In genomic region chr19:50565984-50566903, GRCh38 we compare ENCODE assay signal across 12 cellular contexts. TPM values are rescaled to one million over a fixed set of nuclear protein-coding genes. Genes with fewer than 3 reads are reported as not detected.
DNase-seq lines count a peak whose midpoint lies in the region; ATAC-seq and TF ChIP-seq lines count a peak whose summit lies in the region.
"Had no signal": no experiment of that assay in that cellular context is flagged by ENCODE, and none has a peak within 500 bp of the region (broad histone marks: within the 10 kb centered on the region; RNA-seq: fewer than 3 reads in every experiment).

No MANE protein-coding gene starts in this region.

- ATAC-seq in naive thymus-derived CD8-positive, alpha-beta T cell, result no peak
- ATAC-seq: left cardiac atrium had no signal

- H3K9me3 ChIP-seq in Caco-2 (no peaks in the 10 kb centered on the region), HUES64 (ENCODE audit: insufficient read depth, low read depth, low read length) (peaks cover 11% of the 10 kb centered on the region; the same call in 1 of the 2 replicates), ectodermal cell (ENCODE audit: control insufficient read depth, low read length) (no peaks in the 10 kb centered on the region), trophoblast cell (ENCODE audit: insufficient read depth, low read depth, low read length) (peaks cover 9% of the 10 kb centered on the region), GM23248 (ENCODE audit: low read depth) (no peaks in the 10 kb centered on the region)
- H3K9me3 ChIP-seq: right atrium auricular region, SJSA1 had no signal

- no peak overlapping the region for H2BK5ac ChIP-seq in trophoblast cell (ENCODE audit: low read depth, low read length, poor library complexity)

- peaks cover 49% of the 10 kb centered on the region for H3K27me3 Mint-ChIP-seq in Caco-2 (ENCODE audit: insufficient read depth, unreplicated experiment)
- H3K27me3 Mint-ChIP-seq in naive thymus-derived CD8-positive, alpha-beta T cell, result peaks cover 28 to 82% (median 65%) of the 10 kb centered on the region in 5 donors

- H2AFZ ChIP-seq in trophoblast cell (ENCODE audit: insufficient read depth, low read length, poor library complexity), result no peak overlapping the region
- no peak overlapping the region for H2AFZ ChIP-seq in GM23248

- H3K4me1 ChIP-seq in Caco-2 (no peaks in the 10 kb centered on the region), HUES64 (ENCODE audit: insufficient read depth, low read length) (no peaks in the 10 kb centered on the region), ectodermal cell (ENCODE audit: control insufficient read depth, insufficient read depth, low read length) (peaks cover 19% of the 10 kb centered on the region), trophoblast cell (ENCODE audit: control insufficient read depth in 1 of 2, insufficient read depth in 2 of 2, low read length in 2 of 2) (no peaks in the 10 kb centered on the region), GM23248 (ENCODE audit: insufficient read depth) (no peaks in the 10 kb centered on the region)
- H3K4me1 ChIP-seq: SJSA1 had no signal

- no peak overlapping the region for H3K4ac ChIP-seq in trophoblast cell (ENCODE audit: low read depth, low read length)

- no peaks in the 10 kb centered on the region for H3K9me2 ChIP-seq in GM23248 (ENCODE audit: insufficient read depth)

- H4K20me1 ChIP-seq in GM23248 (ENCODE audit: insufficient read depth), result no peaks in the 10 kb centered on the region

- 54% methylated on average over 28 of the region's 36 CpGs for WGBS in HUES64
- 37 to 41% methylated on average over 29 to 36 of the region's 36 CpGs for whole genome bisulfite sequencing in ectodermal cell, 2 experiments
- WGBS in trophoblast cell (ENCODE audit: extremely low coverage, insufficient coverage, insufficient read length), result no CpG with 5 or more reads among the region's 36 CpGs
- WGBS in GM23248 (ENCODE audit: low coverage in 1 of 2, low lambda C conversion rate in 2 of 2, missing lambda C conversion rate in 2 of 2), 2 experiments, result 16 to 19% methylated on average over 24 to 31 of the region's 36 CpGs

- TF ChIP-seq CTCF in Caco-2 (IDR thresholded peaks at IDR 0.05; ENCODE audit: insufficient read depth in 1 of 2, low read depth in 1 of 2, low read length in 1 of 2, severe bottlenecking in 1 of 2, unreplicated experiment in 1 of 2), result no peak

- H2AK5ac ChIP-seq in trophoblast cell (ENCODE audit: low read length), result no peak overlapping the region

- H3K79me2 ChIP-seq in trophoblast cell (ENCODE audit: control insufficient read depth, insufficient read depth, low read length, poor library complexity) (no peaks in the 10 kb centered on the region), GM23248 (ENCODE audit: insufficient read depth) (no peaks in the 10 kb centered on the region)

- H4K91ac ChIP-seq in trophoblast cell (ENCODE audit: low read depth, low read length), result no peak overlapping the region

- H3K4me3 Mint-ChIP-seq in Caco-2 (ENCODE audit: unreplicated experiment), result peak overlapping the region; percentile 27
- H3K4me3 Mint-ChIP-seq in naive thymus-derived CD8-positive, alpha-beta T cell, result peak overlapping the region in 5 of 10 donors; percentile 22 to 74 (median 41)

- H3K27ac ChIP-seq in HUES64 (ENCODE audit: low read depth, low read length) (no peak overlapping the region), ectodermal cell (ENCODE audit: insufficient read depth, low read depth, low read length, poor library complexity, severe bottlenecking) (no peak overlapping the region), trophoblast cell (ENCODE audit: low read depth, low read length) (no peak overlapping the region), GM23248 (no peak overlapping the region)
- H3K27ac ChIP-seq: right atrium auricular region, SJSA1 had no signal

- H3K36me3 Mint-ChIP-seq in Caco-2 (ENCODE audit: insufficient read depth, unreplicated experiment), result no peaks in the 10 kb centered on the region
- peaks cover 0 to 2% (median 0%) of the 10 kb centered on the region in 3 donors for H3K36me3 Mint-ChIP-seq in naive thymus-derived CD8-positive, alpha-beta T cell

- H3K4me3 ChIP-seq in Caco-2 (ENCODE audit: low read depth, low read length) (no peak overlapping the region), HUES64 (ENCODE audit: low read length) (peak overlapping the region; percentile 39), ectodermal cell (ENCODE audit: insufficient read depth, low read depth, low read length) (peak overlapping the region; percentile 47), trophoblast cell (ENCODE audit: low read depth, low read length) (peak overlapping the region; percentile 23), GM23248 (no peak overlapping the region)
- H3K4me3 ChIP-seq: SJSA1 had no signal

- no peaks in the 10 kb centered on the region for H3K4me1 Mint-ChIP-seq in Caco-2 (ENCODE audit: low read depth, unreplicated experiment)
- H3K4me1 Mint-ChIP-seq in naive thymus-derived CD8-positive, alpha-beta T cell, result peaks cover 6 to 21% (median 13%) of the 10 kb centered on the region in 4 donors

- H3K27ac Mint-ChIP-seq in Caco-2 (ENCODE audit: unreplicated experiment), result no peak overlapping the region
- no peak overlapping the region for H3K27ac Mint-ChIP-seq in naive thymus-derived CD8-positive, alpha-beta T cell

- no peak overlapping the region for H2BK12ac ChIP-seq in trophoblast cell (ENCODE audit: low read length)

- CTCF ChIA-PET in Caco-2 (lab: Charles Lee), result interaction anchor here (0.7 to 1.0 kb wide), 2 partner anchors 10 to 213 kb away, joined by 3 to 4 read pairs; no protein-coding TSS in a partner anchor

- H4K12ac ChIP-seq in trophoblast cell (ENCODE audit: low read depth, low read length), result no peak overlapping the region

- no peak overlapping the region for H3K18ac ChIP-seq in trophoblast cell (ENCODE audit: low read length)

- in situ Hi-C loops in GM23248 (cut with MboI), result no loop called here

- no TSS peak for BruUV-seq in Caco-2 (replicated peaks; lab: Mats Ljungman, UMichigan)

- H3K79me1 ChIP-seq in trophoblast cell (ENCODE audit: low read length), result no peaks in the 10 kb centered on the region

- no peaks in the 10 kb centered on the region for H3F3A ChIP-seq in GM23248 (ENCODE audit: insufficient read depth)

- POLR2A ChIA-PET in Caco-2 (lab: Charles Lee), result no interaction called here
- POLR2A ChIA-PET in naive thymus-derived CD8-positive, alpha-beta T cell (lab: Charles Lee), result no interaction called here

- no peak overlapping the region for H3K14ac ChIP-seq in trophoblast cell (ENCODE audit: low read length)

- no peak overlapping the region for H4K8ac ChIP-seq in trophoblast cell (ENCODE audit: low read depth, low read length)

- H3K36me3 ChIP-seq in Caco-2 (ENCODE audit: control insufficient read depth, insufficient read depth, low read length) (no peaks in the 10 kb centered on the region), HUES64 (ENCODE audit: insufficient read depth, low read length) (no peaks in the 10 kb centered on the region), ectodermal cell (ENCODE audit: control insufficient read depth, insufficient read depth, low read length) (no peaks in the 10 kb centered on the region), trophoblast cell (ENCODE audit: control insufficient read depth in 1 of 2, insufficient read depth in 2 of 2, low read length in 2 of 2) (no peaks in the 10 kb centered on the region), GM23248 (ENCODE audit: low read depth) (no peaks in the 10 kb centered on the region)
- H3K36me3 ChIP-seq: right atrium auricular region, SJSA1 had no signal

- H3K9me3 Mint-ChIP-seq in Caco-2 (ENCODE audit: unreplicated experiment), result no peaks in the 10 kb centered on the region
- peaks cover 0 to 2% (median 0%) of the 10 kb centered on the region in 9 donors for H3K9me3 Mint-ChIP-seq in naive thymus-derived CD8-positive, alpha-beta T cell

- DNase-seq in Caco-2 (no peak), trophoblast cell (no peak), NCI-H1092 (lab: John Stamatoyannopoulos, UW) (no peak), GM23248 (no peak)
- DNase-seq in naive thymus-derived CD8-positive, alpha-beta T cell, result no peak
- DNase-seq: activated CD8-positive, alpha-beta memory T cell treated with anti-CD3 and anti-CD28 coated beads, Interleukin-2, amount 50 U/mL, for 4 hours; KG1; left cardiac atrium had no signal

- H3K27me3 ChIP-seq in Caco-2 (replicated peaks; ENCODE audit: control insufficient read depth, insufficient read depth, low read length) (no peaks in the 10 kb centered on the region; the same call in 1 of the 2 replicates), HUES64 (ENCODE audit: insufficient read depth, low read length) (peaks cover 53% of the 10 kb centered on the region), ectodermal cell (ENCODE audit: control insufficient read depth, insufficient read depth, low read length, poor library complexity, severe bottlenecking) (peaks cover 18% of the 10 kb centered on the region), trophoblast cell (ENCODE audit: insufficient read depth, low read length) (peaks cover 44% of the 10 kb centered on the region), GM23248 (replicated peaks; ENCODE audit: insufficient read depth) (peaks cover 37% of the 10 kb centered on the region)

- intact Hi-C loops in Caco-2 (cut with micrococcal nuclease; ENCODE audit: unreplicated experiment), result no loop called here

- H3K4me2 ChIP-seq in trophoblast cell (ENCODE audit: low read length) (no peak overlapping the region), GM23248 (ENCODE audit: unreplicated experiment) (no peak overlapping the region)

- no peak overlapping the region for H3K23ac ChIP-seq in trophoblast cell (ENCODE audit: low read length)

- H3K9ac ChIP-seq in HUES64 (ENCODE audit: low read depth, low read length) (no peak overlapping the region), trophoblast cell (ENCODE audit: low read length) (no peak overlapping the region), GM23248 (no peak overlapping the region)

- H2BK120ac ChIP-seq in trophoblast cell (ENCODE audit: insufficient read depth, low read length, poor library complexity), result no peak overlapping the region

RNA-seq across cellular contexts. Expression of gene LRRC4B, which starts 2.0 kb away (rescaled TPM):
- total RNA-seq in Caco-2 (2022), result 0.30 and 0.54 TPM in 2 replicates
- polyA plus RNA-seq in HUES64 (2013, experiment 1 of 2), result 7.8 TPM
- 14.3 TPM for polyA plus RNA-seq in HUES64 (2013, experiment 2 of 2)
- 52.2 TPM for polyA plus RNA-seq in ectodermal cell (2013, experiment 1 of 4)
- polyA plus RNA-seq in ectodermal cell (2013, experiment 2 of 4), result 49.0 TPM
- polyA plus RNA-seq in ectodermal cell (2013, experiment 3 of 4), result 42.3 TPM
- polyA plus RNA-seq in ectodermal cell (2013, experiment 4 of 4), result 47.4 TPM
- polyA plus RNA-seq in trophoblast cell (2013), result 1.3 and 1.5 TPM in 2 replicates
- not detected for total RNA-seq in naive thymus-derived CD8-positive, alpha-beta T cell
- polyA plus RNA-seq in naive thymus-derived CD8-positive, alpha-beta T cell, result not detected
- total RNA-seq in GM23248 (2014; rRNA removed; shearing (Covaris generic)), result not detected in 2 replicates
- polyA plus RNA-seq in GM23248 (2016; fragmentation: Nextera tagmentation; extraction: Ambion mirVana), result not detected in 2 replicates
- total RNA-seq: SJSA1 had no signal

RNA-seq across cellular contexts. Expression of gene ASPDH, which starts 52.5 kb away (rescaled TPM):
- not detected in 2 replicates for total RNA-seq in Caco-2 (2022)
- polyA plus RNA-seq in HUES64 (2013, experiment 1 of 2), result not detected
- polyA plus RNA-seq in HUES64 (2013, experiment 2 of 2), result not detected
- not detected for polyA plus RNA-seq in ectodermal cell (2013, experiment 1 of 4)
- not detected for polyA plus RNA-seq in ectodermal cell (2013, experiment 2 of 4)
- not detected for polyA plus RNA-seq in ectodermal cell (2013, experiment 3 of 4)
- not detected for polyA plus RNA-seq in ectodermal cell (2013, experiment 4 of 4)
- polyA plus RNA-seq in trophoblast cell (2013), result not detected in 2 replicates
- total RNA-seq in naive thymus-derived CD8-positive, alpha-beta T cell, result not detected
- 1 to 10 TPM in 1 of 3 donors, not detected in 2; 1.4 TPM for polyA plus RNA-seq in naive thymus-derived CD8-positive, alpha-beta T cell
- not detected in 2 replicates for total RNA-seq in GM23248 (2014; rRNA removed; shearing (Covaris generic))
- not detected in 2 replicates for polyA plus RNA-seq in GM23248 (2016; fragmentation: Nextera tagmentation; extraction: Ambion mirVana)
- total RNA-seq: left cardiac atrium, right atrium auricular region, SJSA1 had no signal

RNA-seq across cellular contexts. Expression of gene JOSD2, which starts 55.3 kb away (rescaled TPM):
- 27.7 and 27.9 TPM in 2 replicates for total RNA-seq in Caco-2 (2022)
- polyA plus RNA-seq in HUES64 (2013, experiment 1 of 2), result 4.0 TPM
- polyA plus RNA-seq in HUES64 (2013, experiment 2 of 2), result 3.7 TPM
- 5.6 TPM for polyA plus RNA-seq in ectodermal cell (2013, experiment 1 of 4)
- 3.9 TPM for polyA plus RNA-seq in ectodermal cell (2013, experiment 2 of 4)
- polyA plus RNA-seq in ectodermal cell (2013, experiment 3 of 4), result 4.0 TPM
- polyA plus RNA-seq in ectodermal cell (2013, experiment 4 of 4), result 6.2 TPM
- 19.0 and 19.3 TPM in 2 replicates for polyA plus RNA-seq in trophoblast cell (2013)
- total RNA-seq in naive thymus-derived CD8-positive, alpha-beta T cell, result 10 to 100 TPM; 22.8 to 25.6 TPM
- polyA plus RNA-seq in naive thymus-derived CD8-positive, alpha-beta T cell, result 10 to 100 TPM; 19.8 to 26.2 (median 22.8) TPM
- total RNA-seq in GM23248 (2014; rRNA removed; shearing (Covaris generic)), result 50.7 and 55.2 TPM in 2 replicates
- 98.5 and 108 TPM in 2 replicates for polyA plus RNA-seq in GM23248 (2016; fragmentation: Nextera tagmentation; extraction: Ambion mirVana)

Comparison
In these comparisons a context has a peak if more than half of its experiments do, and no peak if none do; other contexts are left out.
1. H3K4me3 ChIP-seq: peak in HUES64 (single experiment), ectodermal cell (single experiment) and trophoblast cell (single experiment); none in Caco-2 (single experiment) and GM23248 (single experiment).